ENCODE assay signal across 1 cellular context in genomic region chr12:110253176-110253575, GRCh38.
TF ChIP-seq lines count a peak whose summit lies in the region.

No MANE protein-coding gene starts in this region.

TF ChIP-seq in K562, 482 proteins besides CTCF, POLR2A, EP300 and RAD21 (continued from another document and continues in another):
- no peak for TF ChIP-seq NR0B1 (IDR thresholded peaks at IDR 0.05; ENCODE audit: partially characterized antibody)
- TF ChIP-seq CREM (IDR thresholded peaks at IDR 0.05; ENCODE audit: low read depth): peak; percentile 38
- TF ChIP-seq RHOXF2B (CRISPR knock-in tag; conservative IDR thresholded peaks at IDR 0.05): no peak
- 0 out of 2 replicates have a peak, but pooled peaks have one; percentile 14 for TF ChIP-seq VEZF1 (CRISPR knock-in tag; IDR thresholded peaks at IDR 0.05)
- TF ChIP-seq PBX2 (CRISPR knock-in tag; IDR thresholded peaks at IDR 0.05; ENCODE audit: low read depth): no peak
- TF ChIP-seq PBX2 (tag; conservative IDR thresholded peaks at IDR 0.05; ENCODE audit: low read depth): 0 out of 2 replicates have a peak, but pooled peaks have one; percentile 35
- peak; percentile 82 for TF ChIP-seq L3MBTL2 (IDR thresholded peaks at IDR 0.05)
- no peak for TF ChIP-seq POU5F1 (IDR thresholded peaks at IDR 0.05; ENCODE audit: borderline replicate concordance, low read depth, low read length, partially characterized antibody)
- no peak for TF ChIP-seq STAT5A (IDR thresholded peaks at IDR 0.05; ENCODE audit: borderline replicate concordance, low read length)
- peak in 1 of 2 experiments; percentile 29 for TF ChIP-seq E2F6 (IDR thresholded peaks at IDR 0.05; ENCODE audit: borderline replicate concordance in 1 of 2, extremely low read depth in 1 of 2, insufficient read depth in 1 of 2, insufficient read length in 1 of 2, low read depth in 1 of 2, low read length in 1 of 2, poor library complexity in 1 of 2, severe bottlenecking in 1 of 2)
- TF ChIP-seq JUND (IDR thresholded peaks at IDR 0.05; ENCODE audit: borderline replicate concordance, low read depth, low read length): no peak
- TF ChIP-seq JUND (tag; IDR thresholded peaks at IDR 0.05; ENCODE audit: borderline replicate concordance, low read depth, low read length): peak; percentile 23; the same call in 1 of the 3 replicates
- peak; percentile 81 for TF ChIP-seq ZNF592 (IDR thresholded peaks at IDR 0.05)
- no peak for TF ChIP-seq NCOA2 (IDR thresholded peaks at IDR 0.05; ENCODE audit: partially characterized antibody in 2 of 2)
- no peak for TF ChIP-seq ZNF174 (CRISPR knock-in tag; IDR thresholded peaks at IDR 0.05)
- TF ChIP-seq UBTF (IDR thresholded peaks at IDR 0.05; ENCODE audit: borderline replicate concordance in 1 of 2, low read depth in 2 of 2, low read length in 2 of 2): 0 out of 4 replicates have a peak, but pooled peaks of 1 of the 2 experiments have one; percentile 35
- TF ChIP-seq FOXK2 (conservative IDR thresholded peaks at IDR 0.05 in 1 of 2, IDR thresholded peaks at IDR 0.05 in 1 of 2; ENCODE audit: low read depth in 2 of 2): no peak
- no peak for TF ChIP-seq NR2C2 (CRISPR knock-in tag; IDR thresholded peaks at IDR 0.05)
- TF ChIP-seq NR2C2 (tag; IDR thresholded peaks at IDR 0.05): peak; percentile 86
- TF ChIP-seq MGA (IDR thresholded peaks at IDR 0.05): peak; percentile 77
- TF ChIP-seq ATF1 (CRISPR knock-in tag; IDR thresholded peaks at IDR 0.05): no peak
- TF ChIP-seq ATF1 (tag; IDR thresholded peaks at IDR 0.05): peak; percentile 68
- TF ChIP-seq KAT8 (IDR thresholded peaks at IDR 0.05; ENCODE audit: low read depth): no peak
- 0 out of 4 replicates have a peak, but pooled peaks of 1 of the 2 experiments have one; percentile 24 for TF ChIP-seq ZNF639 (CRISPR knock-in tag; conservative IDR thresholded peaks at IDR 0.05 in 1 of 2, IDR thresholded peaks at IDR 0.05 in 1 of 2)
- TF ChIP-seq CBX5 (IDR thresholded peaks at IDR 0.05; ENCODE audit: borderline replicate concordance, low read depth): no peak
